Comparison of ENCODE assay signal across 8 cellular contexts in genomic region chr10:44864637-44865288, GRCh38. TPM values are rescaled to one million over a fixed set of nuclear protein-coding genes. Genes with fewer than 3 reads are reported as not detected.
DNase-seq lines count a peak whose midpoint lies in the region; ATAC-seq lines count a peak whose summit lies in the region.

No MANE protein-coding gene starts in this region.

- DNase-seq in NCI-H748 treated with DMSO at 0.1 percent for 48 hours (lab: John Stamatoyannopoulos, UW), result peak; percentile 54
- DNase-seq in activated CD8-positive, alpha-beta memory T cell treated with anti-CD3 and anti-CD28 coated beads for 48 hours (ENCODE audit: low read depth in 2 of 3, low spot score in 2 of 3), result peak; percentile 59 to 95 (median 83)
- DNase-seq in effector memory CD8-positive, alpha-beta T cell, result peak; percentile 77 to 83 (median 81)
- peak; percentile 85 for DNase-seq in mesenchymal stem cell
- DNase-seq in stimulated activated CD8-positive, alpha-beta memory T cell treated with anti-CD3 and anti-CD28 coated beads, Interleukin-12 subunit alpha, Interleukin-12 subunit beta, amount 100 ng/mL, for 1 hour (ENCODE audit: low read depth), result peak; percentile 75

- peaks cover 13 to 14% of the 10 kb centered on the region in 2 donors for H3K4me1 Mint-ChIP-seq in effector memory CD8-positive, alpha-beta T cell (ENCODE audit: low read depth in 2 of 2)

- peak overlapping the region in 1 of 2 experiments; percentile 61 for H3K23ac ChIP-seq in mesenchymal stem cell (ENCODE audit: low read length in 2 of 2)

- H3K36me3 ChIP-seq in BLaER1 treated with 17β-estradiol and CSF1 and Interleukin-3, amounts not matched to agents 10 nM and 100 nM, result no peaks in the 10 kb centered on the region
- H3K36me3 ChIP-seq in mesenchymal stem cell (ENCODE audit: control insufficient read depth in 1 of 2, insufficient read depth in 2 of 2, low read depth in 1 of 2, low read length in 2 of 2), result no peaks in the 10 kb centered on the region

- H3K9me3 ChIP-seq in BLaER1 treated with 17β-estradiol and CSF1 and Interleukin-3, amounts not matched to agents 10 nM and 100 nM (replicated peaks in 1 of 11), result peaks cover 0 to 5% (median 0%) of the 10 kb centered on the region in 11 experiments; a peak in 2 of 22 replicates
- no peaks in the 10 kb centered on the region for H3K9me3 ChIP-seq in mesenchymal stem cell (ENCODE audit: control insufficient read depth, low read length)

- peak overlapping the region; percentile 84 to 85 for H3K4me3 Mint-ChIP-seq in effector memory CD8-positive, alpha-beta T cell

- H2BK120ac ChIP-seq in mesenchymal stem cell (ENCODE audit: low read depth, low read length), result peak overlapping the region; percentile 42

- no peaks in the 10 kb centered on the region for H3K9me3 Mint-ChIP-seq in effector memory CD8-positive, alpha-beta T cell

- peak overlapping the region in 9 of 11 experiments; percentile 53 to 71 (median 66); a peak in 18 of 22 replicates for H3K27ac ChIP-seq in BLaER1 treated with 17β-estradiol and CSF1 and Interleukin-3, amounts not matched to agents 10 nM and 100 nM
- H3K27ac ChIP-seq in mesenchymal stem cell (ENCODE audit: low read length, poor library complexity, severe bottlenecking), result no peak overlapping the region

- H3K14ac ChIP-seq in mesenchymal stem cell (ENCODE audit: low read length in 2 of 2), result peak overlapping the region in 1 of 2 experiments; percentile 82

- no peaks in the 10 kb centered on the region for H3K79me1 ChIP-seq in mesenchymal stem cell (replicated peaks; ENCODE audit: low read length, poor library complexity, severe bottlenecking)

- no peaks in the 10 kb centered on the region for H4K20me1 ChIP-seq in BLaER1 treated with 17β-estradiol and CSF1 and Interleukin-3, amounts not matched to agents 10 nM and 100 nM

- no peaks in the 10 kb centered on the region for H3K36me3 Mint-ChIP-seq in effector memory CD8-positive, alpha-beta T cell (ENCODE audit: insufficient read depth)

- H3K27me3 ChIP-seq in BLaER1 treated with 17β-estradiol and CSF1 and Interleukin-3, amounts not matched to agents 10 nM and 100 nM, result peaks cover 0 to 20% (median 0%) of the 10 kb centered on the region in 11 experiments; a peak in 10 of 22 replicates
- H3K27me3 ChIP-seq in mesenchymal stem cell (ENCODE audit: control insufficient read depth in 1 of 2, insufficient read depth in 1 of 2, low read length in 2 of 2), result peaks cover 0 to 9% of the 10 kb centered on the region in 2 experiments

- H2AFZ ChIP-seq in mesenchymal stem cell (ENCODE audit: low read depth, low read length), result peak overlapping the region; percentile 79

- peak overlapping the region; percentile 52 to 78 (median 71); a peak in 21 of 22 replicates for H3K9ac ChIP-seq in BLaER1 treated with 17β-estradiol and CSF1 and Interleukin-3, amounts not matched to agents 10 nM and 100 nM
- H3K9ac ChIP-seq in mesenchymal stem cell (ENCODE audit: low read length), result peak overlapping the region; percentile 92

- H3K4ac ChIP-seq in mesenchymal stem cell (ENCODE audit: low read depth in 1 of 2, low read length in 2 of 2), result peak overlapping the region; percentile 80 to 89

- peaks cover 70 to 85% of the 10 kb centered on the region in 2 donors for H3K27me3 Mint-ChIP-seq in effector memory CD8-positive, alpha-beta T cell

- no peak overlapping the region for H2AK5ac ChIP-seq in mesenchymal stem cell (ENCODE audit: low read length, severe bottlenecking)

- 3% methylated on average over 42 of the region's 42 CpGs for WGBS in mesenchymal stem cell

- peak overlapping the region; percentile 18 to 78 for H3K27ac Mint-ChIP-seq in effector memory CD8-positive, alpha-beta T cell

- H4K91ac ChIP-seq in mesenchymal stem cell (ENCODE audit: low read length), result peak overlapping the region; percentile 89

- H4K8ac ChIP-seq in mesenchymal stem cell (ENCODE audit: low read length), result peak overlapping the region; percentile 67

- peak overlapping the region; percentile 37 for H2BK5ac ChIP-seq in mesenchymal stem cell (ENCODE audit: low read depth, low read length, poor library complexity, severe bottlenecking)

- H3K4me1 ChIP-seq in BLaER1 treated with 17β-estradiol and CSF1 and Interleukin-3, amounts not matched to agents 10 nM and 100 nM, result peaks cover 51 to 68% (median 60%) of the 10 kb centered on the region in 10 experiments
- H3K4me1 ChIP-seq in mesenchymal stem cell (ENCODE audit: control insufficient read depth, insufficient read depth, low read depth, low read length), result peaks cover 19% of the 10 kb centered on the region

- peak overlapping the region; percentile 47 to 86 for H2BK12ac ChIP-seq in mesenchymal stem cell (ENCODE audit: low read length in 2 of 2)

- peak overlapping the region; percentile 73 for H2BK15ac ChIP-seq in mesenchymal stem cell (ENCODE audit: low read depth, poor library complexity, severe bottlenecking)

- ATAC-seq in GM19372 (IDR thresholded peaks at IDR 0.05; ENCODE audit: low read depth, unreplicated experiment), result peak; percentile 80
- ATAC-seq in HG03520 (IDR thresholded peaks at IDR 0.05; ENCODE audit: unreplicated experiment), result peak; percentile 78
- peak; percentile 89 for ATAC-seq in effector memory CD8-positive, alpha-beta T cell (replicated peaks)

- H3K4me2 ChIP-seq in BLaER1 treated with 17β-estradiol and CSF1 and Interleukin-3, amounts not matched to agents 10 nM and 100 nM, result peak overlapping the region; percentile 76 to 92 (median 84)
- peak overlapping the region; percentile 82 for H3K4me2 ChIP-seq in mesenchymal stem cell (ENCODE audit: low read length, poor library complexity, severe bottlenecking)

- peak overlapping the region; percentile 51 to 72 (median 58) for H3K4me3 ChIP-seq in BLaER1 treated with 17β-estradiol and CSF1 and Interleukin-3, amounts not matched to agents 10 nM and 100 nM
- H3K4me3 ChIP-seq in mesenchymal stem cell (ENCODE audit: insufficient read depth in 1 of 2, low read depth in 1 of 2, low read length in 2 of 2), result peak overlapping the region; percentile 57 to 79

- peak overlapping the region; percentile 88 to 94 for H3K18ac ChIP-seq in mesenchymal stem cell (ENCODE audit: low read depth in 1 of 2, low read length in 2 of 2)

RNA-seq across cellular contexts. Expression of gene TMEM72, which starts 46.4 kb away (rescaled TPM):
- polyA plus RNA-seq in mesenchymal stem cell (2013, experiment 1 of 2), result 0.23 TPM
- 0.11 TPM for polyA plus RNA-seq in mesenchymal stem cell (2013, experiment 2 of 2)
